Comparison of ENCODE assay signal across 1 cellular context in the genomic region with DNA sequence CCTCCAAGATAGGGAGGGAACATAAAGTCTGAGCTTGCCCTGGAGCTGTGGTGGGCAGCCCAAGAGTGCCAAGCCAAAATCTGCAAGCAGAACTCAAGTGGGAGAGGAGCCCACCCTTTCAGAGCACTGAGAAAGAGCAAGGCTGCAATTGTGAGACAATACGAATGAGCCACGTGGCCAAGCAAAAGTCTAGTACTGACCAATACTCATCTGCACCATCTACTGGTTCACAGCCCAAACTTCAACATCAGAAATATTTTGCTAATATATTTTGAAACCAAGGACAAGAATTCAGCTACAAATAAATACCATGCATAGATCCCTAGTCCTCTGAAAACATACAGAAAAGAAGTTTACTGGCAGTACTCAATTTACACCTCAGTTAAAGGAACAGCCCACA.
TF ChIP-seq lines count a peak whose summit lies in the region.

No MANE protein-coding gene starts in this region.

TF ChIP-seq in K562, 482 proteins besides CTCF, POLR2A, EP300 and RAD21 (continued from another document):
- TF ChIP-seq, protein P1, sequence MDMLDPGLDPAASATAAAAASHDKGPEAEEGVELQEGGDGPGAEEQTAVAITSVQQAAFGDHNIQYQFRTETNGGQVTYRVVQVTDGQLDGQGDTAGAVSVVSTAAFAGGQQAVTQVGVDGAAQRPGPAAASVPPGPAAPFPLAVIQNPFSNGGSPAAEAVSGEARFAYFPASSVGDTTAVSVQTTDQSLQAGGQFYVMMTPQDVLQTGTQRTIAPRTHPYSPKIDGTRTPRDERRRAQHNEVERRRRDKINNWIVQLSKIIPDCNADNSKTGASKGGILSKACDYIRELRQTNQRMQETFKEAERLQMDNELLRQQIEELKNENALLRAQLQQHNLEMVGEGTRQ (CRISPR knock-in tag; IDR thresholded peaks at IDR 0.05) = peak; percentile 23; the same call in 1 of the 2 replicates
